In the genomic region with DNA sequence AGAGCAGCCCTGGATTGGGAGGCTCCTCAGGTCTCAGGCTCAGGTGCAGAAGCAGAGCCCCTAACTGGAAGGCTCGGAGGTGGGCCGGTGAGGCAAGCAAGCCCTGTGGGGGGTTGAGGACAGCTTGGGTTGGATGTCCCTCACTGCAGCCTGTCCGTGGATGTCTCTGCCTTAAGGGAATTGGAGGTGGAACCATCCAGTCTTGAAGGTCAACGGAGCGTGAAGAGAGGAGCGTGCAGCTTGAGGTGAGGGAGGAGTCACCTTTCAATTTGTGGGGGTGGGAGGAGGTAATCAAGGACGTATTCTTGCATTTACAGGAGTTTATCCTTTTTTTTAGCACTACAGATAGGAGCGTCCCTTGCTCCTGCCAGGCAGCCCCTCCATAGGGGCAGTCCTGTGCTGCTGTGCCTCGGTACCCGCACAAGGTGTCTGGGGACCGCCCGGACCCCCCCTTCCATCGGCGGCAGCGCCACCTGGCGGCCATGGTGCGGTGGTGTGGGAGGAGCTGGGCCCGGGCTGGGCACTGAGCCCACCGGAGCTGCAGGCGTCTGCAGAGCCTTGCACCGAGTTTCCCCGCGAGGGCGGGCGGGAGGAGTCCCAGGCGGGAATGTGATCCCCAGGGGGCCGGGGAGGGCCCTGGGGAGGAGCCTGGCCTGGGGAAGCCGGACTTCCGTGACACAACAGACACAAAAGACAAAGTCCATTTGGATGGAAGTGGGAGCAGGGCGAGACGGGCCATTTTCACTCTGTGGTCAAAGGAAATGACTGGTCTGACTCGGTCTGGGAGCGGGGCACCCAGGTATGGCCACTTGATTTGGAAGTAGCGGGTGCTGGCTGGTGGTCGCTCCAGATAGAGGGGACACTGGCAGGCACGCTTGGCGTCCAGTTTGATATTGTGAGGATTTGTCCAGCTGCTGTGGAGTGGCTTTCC, we compare ENCODE assay signal across 8 cellular contexts. TPM values are rescaled to one million over a fixed set of nuclear protein-coding genes. Genes with fewer than 3 reads are reported as not detected.
DNase-seq lines count a peak whose midpoint lies in the region; ATAC-seq and TF ChIP-seq lines count a peak whose summit lies in the region.

No MANE protein-coding gene starts in this region.

- TF ChIP-seq CTCF in WI38 (IDR thresholded peaks at IDR 0.05; ENCODE audit: low read depth, low read length) (peak; percentile 87), breast epithelium (IDR thresholded peaks at IDR 0.05) (peak; percentile 80 to 87 (median 83)), smooth muscle cell (IDR thresholded peaks at IDR 0.05; ENCODE audit: borderline replicate concordance, insufficient read depth, poor library complexity, severe bottlenecking) (peak; percentile 92)

- H3K36me3 ChIP-seq in breast epithelium (no peaks in the 10 kb centered on the region), smooth muscle cell (ENCODE audit: low read depth) (no peaks in the 10 kb centered on the region)

- peaks cover 29 to 42% of the 10 kb centered on the region in 2 donors for H3K4me1 Mint-ChIP-seq in immature natural killer cell

- peak overlapping the region; percentile 88 for H3K4me2 ChIP-seq in smooth muscle cell

- H3K27me3 ChIP-seq in breast epithelium (peaks cover 14 to 37% of the 10 kb centered on the region in 2 donors), smooth muscle cell (ENCODE audit: low read depth) (peaks cover 72% of the 10 kb centered on the region)

- H3K9me3 Mint-ChIP-seq in immature natural killer cell: no peaks in the 10 kb centered on the region

- H3K9ac ChIP-seq in smooth muscle cell (ENCODE audit: low read depth): no peak overlapping the region

- peak overlapping the region; percentile 70 for H2AFZ ChIP-seq in smooth muscle cell (ENCODE audit: low read depth)

- H3F3A ChIP-seq in smooth muscle cell (ENCODE audit: low read depth): no peaks in the 10 kb centered on the region

- H3K9me3 ChIP-seq in breast epithelium (no peaks in the 10 kb centered on the region), smooth muscle cell (replicated peaks; ENCODE audit: low read depth) (no peaks in the 10 kb centered on the region)

- peak overlapping the region in 1 of 6 donors; percentile 30 for H3K27ac Mint-ChIP-seq in immature natural killer cell

- peak; percentile 57 for ATAC-seq in GM19452 (IDR thresholded peaks at IDR 0.05; ENCODE audit: unreplicated experiment)
- no peak for ATAC-seq in HG03342 (IDR thresholded peaks at IDR 0.05; ENCODE audit: unreplicated experiment)

- no peak for TF ChIP-seq POLR2A in breast epithelium (IDR thresholded peaks at IDR 0.05)

- DNase-seq in Ammon's horn (ENCODE audit: low spot score): peak; percentile 89
- DNase-seq in NCI-H146 (lab: John Stamatoyannopoulos, UW): peak; percentile 78
- peak; percentile 67 to 78 for DNase-seq in breast epithelium (ENCODE audit: low spot score in 2 of 2)
- DNase-seq in immature natural killer cell: peak; percentile 72 to 78 (median 74)
- DNase-seq in smooth muscle cell (lab: John Stamatoyannopoulos, UW; ENCODE audit: unreplicated experiment): peak; percentile 57

- 19% methylated on average over 26 of the region's 37 CpGs for WGBS in smooth muscle cell (ENCODE audit: low lambda C conversion rate)

- peaks cover 21 to 52% (median 29%) of the 10 kb centered on the region in 3 donors for H3K27me3 Mint-ChIP-seq in immature natural killer cell (ENCODE audit: low read depth in 3 of 3)

- peak overlapping the region; percentile 85 to 92 (median 90) for H3K4me3 Mint-ChIP-seq in immature natural killer cell

- H3K4me1 ChIP-seq in breast epithelium: peaks cover 23% of the 10 kb centered on the region in 2 donors
- peaks cover 24% of the 10 kb centered on the region for H3K4me1 ChIP-seq in smooth muscle cell (ENCODE audit: low read depth)

- H4K20me1 ChIP-seq in smooth muscle cell (ENCODE audit: low read depth): no peaks in the 10 kb centered on the region

- no peaks in the 10 kb centered on the region for H3K79me2 ChIP-seq in smooth muscle cell (ENCODE audit: low read depth)

- H3K36me3 Mint-ChIP-seq in immature natural killer cell: peaks cover 0 to 3% (median 0%) of the 10 kb centered on the region in 3 donors

- H3K27ac ChIP-seq in breast epithelium (no peak overlapping the region), smooth muscle cell (ENCODE audit: low read depth) (no peak overlapping the region)

- H3K4me3 ChIP-seq in WI38 (ENCODE audit: low read depth, low read length) (peak overlapping the region; percentile 55), breast epithelium (peak overlapping the region in 2 of 3 donors; percentile 52 to 69), smooth muscle cell (peak overlapping the region; percentile 52)

- intact Hi-C loops in breast epithelium (cut with DNase I; ENCODE audit: low total_unique reads): loop anchor here (10.0 kb wide), 1 partner anchor 167 kb away; no protein-coding TSS in a partner anchor

RNA-seq across cellular contexts. Expression of a gene that starts 0.9 kb away (rescaled TPM):
- total RNA-seq in breast epithelium (1 to 10 TPM in 2 of 3 donors, not detected in 1; 3.6 to 5.0 TPM), smooth muscle cell (0.09 and 1.1 TPM in 2 replicates)
- polyA plus RNA-seq in immature natural killer cell (not detected), smooth muscle cell (1.8 and 2.4 TPM in 2 replicates)

RNA-seq across cellular contexts. Expression of a gene that starts 10.6 kb away (rescaled TPM):
- total RNA-seq in breast epithelium (under 1 TPM in 2 of 3 donors, not detected in 1; 0.33 to 0.44 TPM), smooth muscle cell (not detected in 2 replicates)
- polyA plus RNA-seq in immature natural killer cell (not detected), smooth muscle cell (0.09 TPM in 1 of 2 replicates, not detected in the other)

RNA-seq across cellular contexts. Expression of a gene that starts 19.7 kb away (rescaled TPM):
- total RNA-seq in breast epithelium: 10 to 100 TPM; 13.8 to 24.0 (median 22.0) TPM
- 10 to 100 TPM in 1 of 3 donors, 1 to 10 TPM in 1, not detected in 1; 3.1 to 10.8 TPM for polyA plus RNA-seq in immature natural killer cell
- 32.0 and 35.6 TPM in 2 replicates for total RNA-seq in smooth muscle cell
- 33.6 and 39.0 TPM in 2 replicates for polyA plus RNA-seq in smooth muscle cell

RNA-seq across cellular contexts. Expression of a gene that starts 24.5 kb away (rescaled TPM):
- 1 to 10 TPM in 1 of 3 donors, under 1 TPM in 2; 0.29 to 1.8 (median 0.66) TPM for total RNA-seq in breast epithelium
- 1 to 10 TPM; 1.9 to 4.1 (median 2.6) TPM for polyA plus RNA-seq in immature natural killer cell
- 2.6 and 3.7 TPM in 2 replicates for total RNA-seq in smooth muscle cell
- polyA plus RNA-seq in smooth muscle cell: 8.5 and 10.2 TPM in 2 replicates

RNA-seq across cellular contexts. Expression of a gene that starts 52.6 kb away (rescaled TPM):
- total RNA-seq in breast epithelium (1 to 10 TPM in 1 of 3 donors, under 1 TPM in 1, not detected in 1; 0.96 to 2.0 TPM), smooth muscle cell (not detected in 2 replicates)
- polyA plus RNA-seq in immature natural killer cell (not detected), smooth muscle cell (0.43 TPM in 1 of 2 replicates, not detected in the other)
